Comparison of ENCODE assay signal across 8 cellular contexts in the genomic region with DNA sequence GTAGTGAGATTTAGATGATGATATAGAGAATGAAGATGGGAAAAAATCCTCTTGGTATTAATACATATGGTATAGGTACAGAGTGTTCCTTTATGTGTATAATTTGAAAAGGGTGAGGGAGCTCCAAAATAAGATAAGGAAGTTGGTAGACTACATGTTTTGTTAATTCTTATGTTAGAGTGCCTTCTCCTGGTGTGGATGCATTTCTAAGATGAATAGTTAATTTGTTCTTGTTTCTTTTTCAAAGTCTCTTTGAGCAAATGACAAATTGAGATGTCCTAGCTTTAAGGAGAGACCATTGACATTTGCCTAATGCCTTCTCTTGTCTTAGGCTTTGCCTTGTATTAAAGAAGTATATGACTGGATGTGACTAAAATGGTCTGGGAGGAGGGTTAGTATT. TPM values are rescaled to one million over a fixed set of nuclear protein-coding genes. Genes with fewer than 3 reads are reported as not detected.
DNase-seq lines count a peak whose midpoint lies in the region; ATAC-seq and TF ChIP-seq lines count a peak whose summit lies in the region.

No MANE protein-coding gene starts in this region.

- no peak overlapping the region for H3K4me3 ChIP-seq in HUES48 (ENCODE audit: low read depth, low read length)
- H3K4me3 ChIP-seq in adrenal gland: no peak overlapping the region

- peak overlapping the region in 5 of 7 donors; percentile 41 to 82 (median 51) for H3K27ac Mint-ChIP-seq in CD14-positive monocyte

- TF ChIP-seq POLR2A in adrenal gland (IDR thresholded peaks at IDR 0.05): no peak

- ATAC-seq in GM21526 (IDR thresholded peaks at IDR 0.05; ENCODE audit: low FRiP score, unreplicated experiment): no peak
- ATAC-seq in GM19397 (IDR thresholded peaks at IDR 0.05; ENCODE audit: unreplicated experiment): no peak

- no peaks in the 10 kb centered on the region for H3K27me3 ChIP-seq in HUES48 (ENCODE audit: control insufficient read depth, insufficient read depth, low read length)
- no peaks in the 10 kb centered on the region for H3K27me3 ChIP-seq in adrenal gland

- no peaks in the 10 kb centered on the region for H3K9me3 Mint-ChIP-seq in CD14-positive monocyte

- H3K9ac ChIP-seq in HUES48 (ENCODE audit: low read depth, low read length): no peak overlapping the region

- H3K27ac ChIP-seq in HUES48 (ENCODE audit: low read depth, low read length) (peak overlapping the region; percentile 76), adrenal gland (peak overlapping the region in 2 of 5 donors; percentile 40 to 69)

- H3K27me3 Mint-ChIP-seq in CD14-positive monocyte (ENCODE audit: low read depth in 3 of 3): no peaks in the 10 kb centered on the region

- DNase-seq in CD14-positive monocyte (ENCODE audit: low spot score) (no peak), adrenal gland (no peak), lung microvascular endothelial cell (ENCODE audit: low read depth in 2 of 2) (peak; percentile 49 to 57), DMS79 treated with DMSO at 0.1 percent for 48 hours (lab: John Stamatoyannopoulos, UW) (no peak)
- no peak for DNase-seq in NK-92 treated with Interleukin-12 subunit alpha and Interleukin-12 subunit beta, amount 100 ng/mL, for 24 hours (lab: John Stamatoyannopoulos, UW)

- H3K4me1 Mint-ChIP-seq in CD14-positive monocyte: peaks cover 25% of the 10 kb centered on the region

- H3K4me1 ChIP-seq in HUES48 (ENCODE audit: control insufficient read depth, insufficient read depth, low read length): peaks cover 23% of the 10 kb centered on the region
- peaks cover 15 to 44% of the 10 kb centered on the region in 2 donors for H3K4me1 ChIP-seq in adrenal gland (replicated peaks in 1 of 2)

- H3K36me3 ChIP-seq in HUES48 (ENCODE audit: control insufficient read depth, insufficient read depth, low read length) (no peaks in the 10 kb centered on the region), adrenal gland (replicated peaks in 1 of 2) (no peaks in the 10 kb centered on the region)

- TF ChIP-seq CTCF in CD14-positive monocyte (IDR thresholded peaks at IDR 0.05) (peak; percentile 66), adrenal gland (IDR thresholded peaks at IDR 0.05) (peak in 4 of 6 experiments; percentile 26 to 56 (median 38))

- no peaks in the 10 kb centered on the region for H3K9me3 ChIP-seq in HUES48 (ENCODE audit: control insufficient read depth, insufficient read depth, low read length)
- no peaks in the 10 kb centered on the region for H3K9me3 ChIP-seq in adrenal gland (replicated peaks in 1 of 3)

- intact Hi-C loops in CD14-positive monocyte (cut with micrococcal nuclease) (loop anchor here in 1 of 2 donors (10.0 kb wide), 1 partner anchor 120 kb away; no protein-coding TSS in a partner anchor), adrenal gland (cut with DNase I) (loop anchor here in 1 of 2 donors (10.0 kb wide), 1 partner anchor 90 kb away; no protein-coding TSS in a partner anchor)

- H3K36me3 Mint-ChIP-seq in CD14-positive monocyte: peaks cover 3 to 6% of the 10 kb centered on the region in 2 donors

- no peak overlapping the region for H3K4me3 Mint-ChIP-seq in CD14-positive monocyte

RNA-seq across cellular contexts. Expression of a gene that starts 34.1 kb away (rescaled TPM):
- polyA plus RNA-seq in CD14-positive monocyte: 10 to 100 TPM; 47.9 to 92.6 TPM
- total RNA-seq in adrenal gland: 100 to 1,000 TPM in 4 of 8 donors, 10 to 100 TPM in 4; 69.3 to 144 (median 108) TPM
- 10 to 100 TPM; 42.7 to 83.6 (median 63.0) TPM for polyA plus RNA-seq in adrenal gland
- 44.4 and 50.3 TPM in 2 replicates for total RNA-seq in lung microvascular endothelial cell

Comparison
In these comparisons a context has a peak if more than half of its experiments do, and no peak if none do; other contexts are left out.
1. DNase-seq: peak in lung microvascular endothelial cell (2 of 2); none in CD14-positive monocyte (single experiment), adrenal gland (0 of 7), NK-92 treated with Interleukin-12 subunit alpha and Interleukin-12 subunit beta, amount 100 ng/mL, for 24 hours (single experiment) and DMS79 treated with DMSO at 0.1 percent for 48 hours (single experiment).